Comparison of ENCODE assay signal across 2 cellular contexts in the genomic region with DNA sequence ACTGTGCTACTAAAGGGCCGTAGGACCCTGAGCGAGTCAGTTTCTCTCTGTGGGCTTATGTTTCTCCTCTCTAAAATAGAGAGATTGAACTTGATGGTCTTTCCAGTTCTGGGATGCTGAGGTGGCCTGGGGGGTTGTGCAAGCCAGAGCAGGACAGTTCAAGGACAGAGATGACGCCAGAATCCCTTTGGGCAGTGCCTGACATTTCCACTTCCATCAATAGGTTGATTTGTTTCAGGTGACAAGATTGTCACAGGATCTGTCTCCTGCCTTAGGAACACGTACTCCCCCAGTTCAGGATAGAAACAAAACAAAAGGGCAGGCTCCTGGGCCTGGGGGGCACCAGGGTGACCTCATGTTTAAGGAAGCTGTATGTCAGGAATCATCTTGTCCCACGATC.
TF ChIP-seq lines count a peak whose summit lies in the region.

No MANE protein-coding gene starts in this region.

TF ChIP-seq in IMR-90, 13 proteins besides CTCF, POLR2A, EP300 and RAD21:
- TF ChIP-seq SMC3 (IDR thresholded peaks at IDR 0.05; ENCODE audit: low read depth, low read length) = no peak
- TF ChIP-seq MAZ (IDR thresholded peaks at IDR 0.05; ENCODE audit: borderline replicate concordance, low read depth, low read length) = no peak
- TF ChIP-seq, protein P1, sequence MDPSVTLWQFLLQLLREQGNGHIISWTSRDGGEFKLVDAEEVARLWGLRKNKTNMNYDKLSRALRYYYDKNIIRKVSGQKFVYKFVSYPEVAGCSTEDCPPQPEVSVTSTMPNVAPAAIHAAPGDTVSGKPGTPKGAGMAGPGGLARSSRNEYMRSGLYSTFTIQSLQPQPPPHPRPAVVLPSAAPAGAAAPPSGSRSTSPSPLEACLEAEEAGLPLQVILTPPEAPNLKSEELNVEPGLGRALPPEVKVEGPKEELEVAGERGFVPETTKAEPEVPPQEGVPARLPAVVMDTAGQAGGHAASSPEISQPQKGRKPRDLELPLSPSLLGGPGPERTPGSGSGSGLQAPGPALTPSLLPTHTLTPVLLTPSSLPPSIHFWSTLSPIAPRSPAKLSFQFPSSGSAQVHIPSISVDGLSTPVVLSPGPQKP (IDR thresholded peaks at IDR 0.05; ENCODE audit: borderline replicate concordance, low read depth, low read length) = no peak
- TF ChIP-seq RCOR1 (IDR thresholded peaks at IDR 0.05; ENCODE audit: insufficient replicate concordance, low read length) = no peak
- TF ChIP-seq, protein P2, sequence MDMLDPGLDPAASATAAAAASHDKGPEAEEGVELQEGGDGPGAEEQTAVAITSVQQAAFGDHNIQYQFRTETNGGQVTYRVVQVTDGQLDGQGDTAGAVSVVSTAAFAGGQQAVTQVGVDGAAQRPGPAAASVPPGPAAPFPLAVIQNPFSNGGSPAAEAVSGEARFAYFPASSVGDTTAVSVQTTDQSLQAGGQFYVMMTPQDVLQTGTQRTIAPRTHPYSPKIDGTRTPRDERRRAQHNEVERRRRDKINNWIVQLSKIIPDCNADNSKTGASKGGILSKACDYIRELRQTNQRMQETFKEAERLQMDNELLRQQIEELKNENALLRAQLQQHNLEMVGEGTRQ (IDR thresholded peaks at IDR 0.05; ENCODE audit: low read depth, low read length) = no peak
- TF ChIP-seq MAFK (IDR thresholded peaks at IDR 0.05; ENCODE audit: low read depth, low read length) = no peak
- TF ChIP-seq BHLHE40 (IDR thresholded peaks at IDR 0.05; ENCODE audit: low read depth, low read length) = no peak
- TF ChIP-seq NFE2L2 (IDR thresholded peaks at IDR 0.05; ENCODE audit: low read depth, low read length) = no peak

TF ChIP-seq in HepG2, 621 proteins besides CTCF, POLR2A, EP300 and RAD21:
- no peak for TF ChIP-seq ZNF20 (CRISPR knock-in tag; IDR thresholded peaks at IDR 0.05)
- peak; percentile 47; the same call in 1 of the 2 replicates for TF ChIP-seq CEBPB (IDR thresholded peaks at IDR 0.05; ENCODE audit: borderline replicate concordance, low read depth, low read length)
